In genomic region chr19:1470864-1471513, GRCh38 we compare ENCODE assay signal across 8 cellular contexts. TPM values are rescaled to one million over a fixed set of nuclear protein-coding genes. Genes with fewer than 3 reads are reported as not detected.
DNase-seq lines count a peak whose midpoint lies in the region; ATAC-seq and TF ChIP-seq lines count a peak whose summit lies in the region.

No MANE protein-coding gene starts in this region.

- peak overlapping the region in 36 of 59 donors; percentile 4 to 47 (median 24) for H3K4me3 ChIP-seq in dorsolateral prefrontal cortex

- no peaks in the 10 kb centered on the region for H3K36me3 Mint-ChIP-seq in nephron progenitor cell (ENCODE audit: low read depth)

- peaks cover 74% of the 10 kb centered on the region for H3K27me3 Mint-ChIP-seq in nephron progenitor cell (ENCODE audit: low read depth, poor library complexity)

- peaks cover 7% of the 10 kb centered on the region for H3K4me1 Mint-ChIP-seq in nephron progenitor cell

- no peak for ATAC-seq in GM19351 (IDR thresholded peaks at IDR 0.05; ENCODE audit: unreplicated experiment)

- H3K4me1 ChIP-seq in ES-I3 (ENCODE audit: insufficient read depth, low read length) = no peaks in the 10 kb centered on the region; the same call in 1 of the 2 replicates

- DNase-seq in NCI-H748 treated with DMSO at 0.1 percent for 48 hours (lab: John Stamatoyannopoulos, UW) (peak; percentile 32), dorsolateral prefrontal cortex (peak in 1 of 10 donors; percentile 56), nephron progenitor cell (peak; percentile 61), NCI-H526 treated with DMSO at 0.1 percent for 48 hours (lab: John Stamatoyannopoulos, UW) (no peak), NCI-H345 treated with DMSO at 0.1 percent for 48 hours (lab: John Stamatoyannopoulos, UW; ENCODE audit: unreplicated experiment) (no peak), NCI-H1694 (lab: John Stamatoyannopoulos, UW) (no peak)

- H3K36me3 ChIP-seq in ES-I3 (ENCODE audit: insufficient read depth, low read length) = no peaks in the 10 kb centered on the region

- H3K9me3 Mint-ChIP-seq in nephron progenitor cell = no peaks in the 10 kb centered on the region

- no peaks in the 10 kb centered on the region for H3K9me3 ChIP-seq in ES-I3 (ENCODE audit: control insufficient read depth, insufficient read depth, low read length)

- H3K9ac ChIP-seq in ES-I3 (ENCODE audit: low read depth, low read length) = peak overlapping the region; percentile 46; the same call in 1 of the 2 replicates

- peaks cover 0 to 26% (median 0%) of the 10 kb centered on the region in 45 donors for H3K27me3 ChIP-seq in dorsolateral prefrontal cortex

- TF ChIP-seq CTCF in dorsolateral prefrontal cortex (IDR thresholded peaks at IDR 0.05 in 54 of 56, conservative IDR thresholded peaks at IDR 0.05 in 2 of 56; ENCODE audit: low read depth in 1 of 56, partially characterized antibody in 56 of 56) = peak in 3 of 56 donors; percentile 9 to 21 (median 19)
- no peak for TF ChIP-seq CTCF in nephron progenitor cell (IDR thresholded peaks at IDR 0.05)

- H3K27ac Mint-ChIP-seq in nephron progenitor cell = no peak overlapping the region

- peak overlapping the region; percentile 58 for H3K4me3 Mint-ChIP-seq in nephron progenitor cell

- intact Hi-C loops in dorsolateral prefrontal cortex (cut with DNase I) = no loop called here

- peak overlapping the region in 55 of 59 donors; percentile 8 to 87 (median 75) for H3K27ac ChIP-seq in dorsolateral prefrontal cortex

RNA-seq across cellular contexts. Expression of gene C19orf25, which starts 8.0 kb away (rescaled TPM):
- 10 to 100 TPM; 28.3 to 63.0 (median 35.2) TPM for total RNA-seq in dorsolateral prefrontal cortex

RNA-seq across cellular contexts. Expression of gene PCSK4, which starts 19.2 kb away (rescaled TPM):
- 10 to 100 TPM in 50 of 120 experiments, 1 to 10 TPM in 70; 4.5 to 20.4 (median 9.5) TPM for total RNA-seq in dorsolateral prefrontal cortex

RNA-seq across cellular contexts. Expression of gene REEP6, which starts 20.0 kb away (rescaled TPM):
- total RNA-seq in dorsolateral prefrontal cortex = 10 to 100 TPM in 116 of 120 experiments, 1 to 10 TPM in 4; 6.9 to 23.9 (median 14.3) TPM

RNA-seq across cellular contexts. Expression of gene APC2, which starts 21.1 kb away (rescaled TPM):
- total RNA-seq in dorsolateral prefrontal cortex = 100 to 1,000 TPM; 130 to 289 (median 183) TPM

RNA-seq across cellular contexts. Expression of gene RPS15, which starts 32.8 kb away (rescaled TPM):
- 100 to 1,000 TPM; 343 to 670 (median 497) TPM for total RNA-seq in dorsolateral prefrontal cortex

Comparison
In these comparisons a context has a peak if more than half of its experiments do, and no peak if none do; other contexts are left out.
1. DNase-seq: peak in NCI-H748 treated with DMSO at 0.1 percent for 48 hours (single experiment) and nephron progenitor cell (single experiment); none in NCI-H526 treated with DMSO at 0.1 percent for 48 hours (single experiment), NCI-H345 treated with DMSO at 0.1 percent for 48 hours (single experiment) and NCI-H1694 (single experiment).